Comparison of ENCODE assay signal across 10 cellular contexts in the genomic region with DNA sequence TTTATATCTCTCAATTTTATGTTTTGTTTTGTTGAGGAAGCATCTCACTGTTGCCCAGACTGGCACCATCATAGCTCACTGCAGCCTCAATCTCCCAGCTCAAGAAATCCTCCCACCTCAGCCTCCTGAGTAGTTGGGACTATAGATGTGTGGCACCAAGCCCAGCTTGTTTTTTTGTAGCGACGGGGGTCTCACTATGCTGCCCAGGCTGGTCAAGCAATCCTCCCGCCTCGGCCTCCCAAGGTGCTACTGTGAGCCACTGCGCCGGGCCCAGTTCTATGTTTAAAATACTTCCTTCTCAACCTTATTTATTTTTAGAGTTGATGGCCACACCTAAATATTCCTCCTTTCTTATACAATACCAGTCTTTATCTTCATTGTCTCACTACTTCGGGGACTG. TPM values are rescaled to one million over a fixed set of nuclear protein-coding genes. Genes with fewer than 3 reads are reported as not detected.
DNase-seq lines count a peak whose midpoint lies in the region; ATAC-seq and TF ChIP-seq lines count a peak whose summit lies in the region.
"Had no signal": no experiment of that assay in that cellular context is flagged by ENCODE, and none has a peak within 500 bp of the region (broad histone marks: within the 10 kb centered on the region; RNA-seq: fewer than 3 reads in every experiment).

No MANE protein-coding gene starts in this region.

- H3K4me3 ChIP-seq in BE2C (ENCODE audit: low read depth, low read length) (peak overlapping the region; percentile 84), HUES48 (ENCODE audit: low read depth, low read length) (peak overlapping the region; percentile 75), H7 (ENCODE audit: insufficient read depth, low read depth, low read length) (no peak overlapping the region)
- H3K4me3 ChIP-seq in naive thymus-derived CD4-positive, alpha-beta T cell (ENCODE audit: low read length), result no peak overlapping the region

- peaks cover under 1% of the 10 kb centered on the region for H3K27me3 Mint-ChIP-seq in activated naive CD8-positive, alpha-beta T cell treated with anti-CD3 and anti-CD28 coated beads, Interleukin-2, amount 50 U/mL, for 24 hours
- peaks cover 0 to 1% (median 0%) of the 10 kb centered on the region in 5 donors for H3K27me3 Mint-ChIP-seq in naive thymus-derived CD4-positive, alpha-beta T cell

- intact Hi-C loops in naive thymus-derived CD4-positive, alpha-beta T cell (cut with micrococcal nuclease), result loop anchor here (5.0 to 10.0 kb wide), 5 partner anchors 201 to 1146 kb away; partner anchors contain the start of genes CALCOCO2 (in 1 of the 2), SCRN2 (in 1 of the 2) and UBE2Z (in 1 of the 2)

- H3K4me1 ChIP-seq in BE2C (peaks cover 6% of the 10 kb centered on the region), HUES48 (ENCODE audit: control insufficient read depth, insufficient read depth, low read length) (peaks cover 26% of the 10 kb centered on the region)
- H3K4me1 ChIP-seq in naive thymus-derived CD4-positive, alpha-beta T cell (ENCODE audit: control insufficient read depth in 2 of 2, insufficient read depth in 2 of 2, low read length in 2 of 2), result peaks cover 18 to 19% of the 10 kb centered on the region in 2 donors

- CTCF ChIA-PET in naive thymus-derived CD4-positive, alpha-beta T cell (lab: Charles Lee), result interaction anchor here (1.2 to 1.5 kb wide), 3 partner anchors 9 to 25 kb away, joined by 4 to 8 read pairs (median 5); partner anchors contain the start of gene COPZ2

- H3K36me3 ChIP-seq in BE2C, result peaks cover 7% of the 10 kb centered on the region
- peaks cover 10% of the 10 kb centered on the region for H3K36me3 ChIP-seq in HUES48 (ENCODE audit: control insufficient read depth, insufficient read depth, low read length)
- peaks cover 0 to 15% (median 0%) of the 10 kb centered on the region in 3 experiments for H3K36me3 ChIP-seq in naive thymus-derived CD4-positive, alpha-beta T cell (ENCODE audit: control insufficient read depth in 2 of 3, insufficient read depth in 3 of 3, low read length in 3 of 3)
- peaks cover 7% of the 10 kb centered on the region for H3K36me3 ChIP-seq in H7 (replicated peaks; ENCODE audit: control insufficient read depth, insufficient read depth, low read length)

- no peak for TF ChIP-seq CTCF in BE2C (IDR thresholded peaks at IDR 0.05; ENCODE audit: low read depth, low read length)

- no peak overlapping the region for H3K9ac ChIP-seq in HUES48 (ENCODE audit: low read depth, low read length)

- H3K4me3 Mint-ChIP-seq in activated naive CD8-positive, alpha-beta T cell treated with anti-CD3 and anti-CD28 coated beads, Interleukin-2, amount 50 U/mL, for 24 hours, result peak overlapping the region; percentile 99
- H3K4me3 Mint-ChIP-seq in naive thymus-derived CD4-positive, alpha-beta T cell, result peak overlapping the region in 8 of 10 donors; percentile 31 to 100 (median 88)

- POLR2A ChIA-PET in naive thymus-derived CD4-positive, alpha-beta T cell (lab: Charles Lee), result interaction anchor here (1.0 to 4.7 kb wide), 5 partner anchors 9 to 496 kb away, joined by 3 to 26 read pairs (median 5); partner anchors contain the start of gene COPZ2

- H3K27me3 ChIP-seq in BE2C (no peaks in the 10 kb centered on the region), HUES48 (ENCODE audit: control insufficient read depth, insufficient read depth, low read length) (no peaks in the 10 kb centered on the region), H7 (ENCODE audit: control insufficient read depth, insufficient read depth, low read length) (no peaks in the 10 kb centered on the region; the same call in 1 of the 2 replicates)
- H3K27me3 ChIP-seq in naive thymus-derived CD4-positive, alpha-beta T cell (ENCODE audit: control insufficient read depth in 2 of 2, insufficient read depth in 2 of 2, low read length in 2 of 2), result no peaks in the 10 kb centered on the region

- peak overlapping the region; percentile 99 for H3K27ac Mint-ChIP-seq in activated naive CD8-positive, alpha-beta T cell treated with anti-CD3 and anti-CD28 coated beads, Interleukin-2, amount 50 U/mL, for 24 hours
- H3K27ac Mint-ChIP-seq in naive thymus-derived CD4-positive, alpha-beta T cell, result peak overlapping the region in 6 of 9 donors; percentile 16 to 99 (median 37)

- H3K36me3 Mint-ChIP-seq in activated naive CD8-positive, alpha-beta T cell treated with anti-CD3 and anti-CD28 coated beads, Interleukin-2, amount 50 U/mL, for 24 hours (ENCODE audit: low read depth), result peaks cover 28% of the 10 kb centered on the region
- H3K36me3 Mint-ChIP-seq in naive thymus-derived CD4-positive, alpha-beta T cell, result peaks cover 0 to 6% (median 4%) of the 10 kb centered on the region in 5 donors

- H3K27ac ChIP-seq in HUES48 (ENCODE audit: low read depth, low read length), result peak overlapping the region; percentile 95
- no peak overlapping the region for H3K27ac ChIP-seq in naive thymus-derived CD4-positive, alpha-beta T cell (ENCODE audit: low read depth, low read length)

- peaks cover 44% of the 10 kb centered on the region for H3K4me1 Mint-ChIP-seq in activated naive CD8-positive, alpha-beta T cell treated with anti-CD3 and anti-CD28 coated beads, Interleukin-2, amount 50 U/mL, for 24 hours
- H3K4me1 Mint-ChIP-seq in naive thymus-derived CD4-positive, alpha-beta T cell, result peaks cover 30 to 53% (median 47%) of the 10 kb centered on the region in 7 donors

- no peak for DNase-seq in BE2C
- no peak for DNase-seq in activated naive CD8-positive, alpha-beta T cell treated with anti-CD3 and anti-CD28 coated beads, Interleukin-2, amount 50 U/mL, for 24 hours
- DNase-seq in naive thymus-derived CD4-positive, alpha-beta T cell, result no peak
- DNase-seq in H7, result no peak
- DNase-seq in NCI-H2029 (lab: John Stamatoyannopoulos, UW), result no peak
- DNase-seq: amygdala, NCI-H1436 treated with DMSO at 0.1 percent for 48 hours had no signal

- no peaks in the 10 kb centered on the region for H3K9me3 Mint-ChIP-seq in activated naive CD8-positive, alpha-beta T cell treated with anti-CD3 and anti-CD28 coated beads, Interleukin-2, amount 50 U/mL, for 24 hours
- peaks cover 0 to 2% (median 0%) of the 10 kb centered on the region in 11 donors for H3K9me3 Mint-ChIP-seq in naive thymus-derived CD4-positive, alpha-beta T cell

- H3K9me3 ChIP-seq in BE2C (no peaks in the 10 kb centered on the region), HUES48 (ENCODE audit: control insufficient read depth, insufficient read depth, low read length) (no peaks in the 10 kb centered on the region)
- no peaks in the 10 kb centered on the region for H3K9me3 ChIP-seq in naive thymus-derived CD4-positive, alpha-beta T cell (ENCODE audit: control insufficient read depth in 2 of 3, low read length in 3 of 3)

- ATAC-seq in activated naive CD8-positive, alpha-beta T cell treated with anti-CD3 and anti-CD28 coated beads, Interleukin-2, amount 50 U/mL, for 24 hours, result no peak
- ATAC-seq in naive thymus-derived CD4-positive, alpha-beta T cell, result no peak
- no peak for ATAC-seq in GM21515 (IDR thresholded peaks at IDR 0.05; ENCODE audit: unreplicated experiment)
- ATAC-seq in GM19452 (IDR thresholded peaks at IDR 0.05; ENCODE audit: unreplicated experiment), result no peak

RNA-seq across cellular contexts. Expression of gene NFE2L1, which starts 1.9 kb away (rescaled TPM):
- polyA plus RNA-seq in BE2C (2012; ENCODE audit: insufficient read depth, insufficient read length, low read depth), result 506 TPM
- total RNA-seq in naive thymus-derived CD4-positive, alpha-beta T cell, result 10 to 100 TPM; 34.7 to 65.2 (median 49.2) TPM
- polyA plus RNA-seq in naive thymus-derived CD4-positive, alpha-beta T cell, result 10 to 100 TPM in 1 of 2 donors, 1 to 10 TPM in 1; 8.7 to 15.8 TPM
- 89.5 and 114 TPM in 2 replicates for total RNA-seq in H7 (2014; rRNA removed; shearing (Covaris generic))

RNA-seq across cellular contexts. Expression of gene COPZ2, which starts 8.7 kb away (rescaled TPM):
- polyA plus RNA-seq in BE2C (2012; ENCODE audit: insufficient read depth, insufficient read length, low read depth), result 9.3 TPM
- total RNA-seq in naive thymus-derived CD4-positive, alpha-beta T cell, result 1 to 10 TPM in 4 of 5 experiments, under 1 TPM in 1; 0.81 to 5.5 (median 1.9) TPM
- polyA plus RNA-seq in naive thymus-derived CD4-positive, alpha-beta T cell, result under 1 TPM; 0.75 to 0.99 TPM
- not detected in 2 replicates for total RNA-seq in H7 (2014; rRNA removed; shearing (Covaris generic))

RNA-seq across cellular contexts. Expression of gene CBX1, which starts 55.0 kb away (rescaled TPM):
- polyA plus RNA-seq in BE2C (2012; ENCODE audit: insufficient read depth, insufficient read length, low read depth), result 67.8 TPM
- 10 to 100 TPM; 16.4 to 56.7 (median 33.5) TPM for total RNA-seq in naive thymus-derived CD4-positive, alpha-beta T cell
- 10 to 100 TPM; 22.8 to 26.1 TPM for polyA plus RNA-seq in naive thymus-derived CD4-positive, alpha-beta T cell
- 126 and 153 TPM in 2 replicates for total RNA-seq in H7 (2014; rRNA removed; shearing (Covaris generic))

Comparison
In these comparisons a context has a peak if more than half of its experiments do, and no peak if none do; other contexts are left out.
1. H3K4me3 ChIP-seq: peak in BE2C (single experiment) and HUES48 (single experiment); none in naive thymus-derived CD4-positive, alpha-beta T cell (single experiment) and H7 (single experiment).